Comparison of ENCODE assay signal across 18 cellular contexts in genomic region chr17:39212841-39213480, GRCh38. TPM values are rescaled to one million over a fixed set of nuclear protein-coding genes. Genes with fewer than 3 reads are reported as not detected.
DNase-seq lines count a peak whose midpoint lies in the region; ATAC-seq, FAIRE-seq and TF ChIP-seq lines count a peak whose summit lies in the region.
"Had no signal": no experiment of that assay in that cellular context is flagged by ENCODE, and none has a peak within 500 bp of the region (broad histone marks: within the 10 kb centered on the region; RNA-seq: fewer than 3 reads in every experiment).

No MANE protein-coding gene starts in this region.

- H3K4me1 ChIP-seq in RWPE2 (ENCODE audit: insufficient read depth, poor library complexity, severe bottlenecking) (peaks cover 4% of the 10 kb centered on the region), kidney (ENCODE audit: control insufficient read depth in 1 of 2, insufficient read depth in 1 of 2, low read depth in 1 of 2, low read length in 2 of 2) (peaks cover 0 to 15% of the 10 kb centered on the region in 2 donors), upper lobe of right lung (peaks cover 26% of the 10 kb centered on the region)
- peaks cover 20% of the 10 kb centered on the region for H3K4me1 ChIP-seq in CD8-positive, alpha-beta memory T cell (ENCODE audit: insufficient read depth, low read length)

- no peak for FAIRE-seq in kidney (lab: Jason Lieb, UNC)

- POLR2A ChIA-PET in CD8-positive, alpha-beta memory T cell (lab: Charles Lee): no interaction called here

- no peaks in the 10 kb centered on the region for H3K36me3 Mint-ChIP-seq in CD8-positive, alpha-beta memory T cell
- H3K36me3 Mint-ChIP-seq: stimulated activated memory B cell treated with anti-CD40 and anti-IgM and Interleukin-4, amounts not matched to agents 10 μg/mL and 1 μg/mL and 100 μg/mL, for 72 hours had no signal

- H3K27me3 Mint-ChIP-seq in CD8-positive, alpha-beta memory T cell: peaks cover 2 to 25% of the 10 kb centered on the region in 2 donors

- peak overlapping the region in 3 of 8 donors; percentile 8 to 83 (median 66) for H3K27ac Mint-ChIP-seq in CD8-positive, alpha-beta memory T cell
- H3K27ac Mint-ChIP-seq: stimulated activated memory B cell treated with anti-CD40 and anti-IgM and Interleukin-4, amounts not matched to agents 10 μg/mL and 1 μg/mL and 100 μg/mL, for 72 hours had no signal

- no peak for TF ChIP-seq CTCF in RWPE2 (IDR thresholded peaks at IDR 0.05; ENCODE audit: poor library complexity, severe bottlenecking)
- TF ChIP-seq CTCF in kidney (IDR thresholded peaks at IDR 0.05; ENCODE audit: borderline replicate concordance, extremely low read depth, insufficient read depth): no peak
- no peak for TF ChIP-seq CTCF in upper lobe of right lung (IDR thresholded peaks at IDR 0.05)

- intact Hi-C loops in left cardiac atrium (cut with DNase I) (no loop called here), Right ventricle myocardium inferior (cut with DNase I) (no loop called here), kidney (cut with DNase I) (no loop called here), upper lobe of right lung (cut with DNase I) (no loop called here)

- no peak overlapping the region for H3K9ac ChIP-seq in kidney (ENCODE audit: low read length in 2 of 2)

- no peak for ATAC-seq in left cardiac atrium
- ATAC-seq in Right ventricle myocardium inferior: no peak
- ATAC-seq in RWPE2 (ENCODE audit: low read depth): peak; percentile 22; the same call in 2 of the 3 replicates
- ATAC-seq in upper lobe of right lung: peak; percentile 71
- ATAC-seq: stimulated activated memory B cell treated with anti-CD40 and anti-IgM and Interleukin-4, amounts not matched to agents 10 μg/mL and 1 μg/mL and 100 μg/mL, for 72 hours had no signal

- peaks cover 6 to 28% (median 16%) of the 10 kb centered on the region in 3 donors for H3K4me1 Mint-ChIP-seq in CD8-positive, alpha-beta memory T cell

- H3K36me3 ChIP-seq in RWPE2 (ENCODE audit: low read depth) (no peaks in the 10 kb centered on the region), kidney (ENCODE audit: control insufficient read depth in 1 of 2, insufficient read depth in 2 of 2, low read length in 2 of 2) (no peaks in the 10 kb centered on the region), upper lobe of right lung (no peaks in the 10 kb centered on the region)
- no peaks in the 10 kb centered on the region for H3K36me3 ChIP-seq in CD8-positive, alpha-beta memory T cell (ENCODE audit: insufficient read depth, low read length)
- H3K36me3 ChIP-seq: esophagus muscularis mucosa, ovary had no signal

- peak; percentile 50 for DNase-seq in left cardiac atrium
- DNase-seq in Right ventricle myocardium inferior (ENCODE audit: missing footprints): no peak
- DNase-seq in RWPE2 (ENCODE audit: low spot score): no peak
- DNase-seq in kidney: peak; percentile 83
- peak; percentile 91 for DNase-seq in upper lobe of right lung
- no peak for DNase-seq in CD8-positive, alpha-beta memory T cell
- no peak for DNase-seq in HCEC 1CT
- no peak for DNase-seq in foreskin melanocyte
- DNase-seq: activated gamma-delta T cell treated with Interleukin-2 at 50 U/mL for 16 hours, dermis blood vessel endothelial cell, NCI-H1092 treated with DMSO at 0.1 percent for 48 hours, NCI-H524, ovary had no signal

- peak overlapping the region in 1 of 7 donors; percentile 43 for H3K4me3 Mint-ChIP-seq in CD8-positive, alpha-beta memory T cell
- H3K4me3 Mint-ChIP-seq: stimulated activated memory B cell treated with anti-CD40 and anti-IgM and Interleukin-4, amounts not matched to agents 10 μg/mL and 1 μg/mL and 100 μg/mL, for 72 hours had no signal

- H3K27me3 ChIP-seq in RWPE2 (ENCODE audit: insufficient read depth, poor library complexity, severe bottlenecking) (no peaks in the 10 kb centered on the region), upper lobe of right lung (peaks cover 16% of the 10 kb centered on the region)
- H3K27me3 ChIP-seq in CD8-positive, alpha-beta memory T cell (ENCODE audit: insufficient read depth, low read length, poor library complexity, severe bottlenecking): peaks cover 4% of the 10 kb centered on the region
- H3K27me3 ChIP-seq: ovary had no signal

- H3K9me3 ChIP-seq in RWPE2 (ENCODE audit: severe bottlenecking) (no peaks in the 10 kb centered on the region), kidney (ENCODE audit: control insufficient read depth in 1 of 2, low read length in 2 of 2) (no peaks in the 10 kb centered on the region), upper lobe of right lung (no peaks in the 10 kb centered on the region)
- no peaks in the 10 kb centered on the region for H3K9me3 ChIP-seq in CD8-positive, alpha-beta memory T cell (ENCODE audit: low read length)
- H3K9me3 ChIP-seq: esophagus muscularis mucosa, ovary had no signal

- no peak overlapping the region for H3K27ac ChIP-seq in RWPE2 (ENCODE audit: poor library complexity, severe bottlenecking)
- H3K27ac ChIP-seq in kidney (ENCODE audit: low read depth in 2 of 2, low read length in 2 of 2): no peak overlapping the region
- H3K27ac ChIP-seq in upper lobe of right lung: no peak overlapping the region
- H3K27ac ChIP-seq in CD8-positive, alpha-beta memory T cell (ENCODE audit: low read depth, low read length): no peak overlapping the region
- H3K27ac ChIP-seq: esophagus muscularis mucosa, ovary, VCaP had no signal

- CTCF ChIA-PET in CD8-positive, alpha-beta memory T cell (lab: Charles Lee): interaction anchor here (1.3 to 1.8 kb wide), 2 partner anchors 19 to 31 kb away, joined by 3 to 7 read pairs; no protein-coding TSS in a partner anchor

- H3K9me3 Mint-ChIP-seq in CD8-positive, alpha-beta memory T cell: no peaks in the 10 kb centered on the region
- H3K9me3 Mint-ChIP-seq: stimulated activated memory B cell treated with anti-CD40 and anti-IgM and Interleukin-4, amounts not matched to agents 10 μg/mL and 1 μg/mL and 100 μg/mL, for 72 hours had no signal

- H3K4me3 ChIP-seq in RWPE2 (ENCODE audit: severe bottlenecking) (no peak overlapping the region), kidney (ENCODE audit: low read length in 2 of 2) (no peak overlapping the region), upper lobe of right lung (no peak overlapping the region)
- H3K4me3 ChIP-seq in CD8-positive, alpha-beta memory T cell (ENCODE audit: low read length): no peak overlapping the region
- H3K4me3 ChIP-seq: esophagus muscularis mucosa, ovary had no signal

RNA-seq across cellular contexts. Expression of gene STAC2, which starts 12.8 kb away (rescaled TPM):
- total RNA-seq in left cardiac atrium (1 to 10 TPM; 1.4 to 5.9 TPM), Right ventricle myocardium inferior (2.9 TPM), kidney (15.3 TPM), upper lobe of right lung (0.46 TPM)
- polyA plus RNA-seq in kidney (ENCODE audit: insufficient read depth, low read depth, low replicate concordance): 18.9 TPM
- total RNA-seq in CD8-positive, alpha-beta memory T cell: not detected
- polyA plus RNA-seq in CD8-positive, alpha-beta memory T cell: not detected
- total RNA-seq: kidney epithelial cell, PC-3 had no signal

RNA-seq across cellular contexts. Expression of gene RPL19, which starts 12.9 kb away (rescaled TPM):
- total RNA-seq in left cardiac atrium (1,000 to 10,000 TPM; 1,055 to 1,074 TPM), Right ventricle myocardium inferior (1,018 TPM), kidney (1,460 TPM), upper lobe of right lung (1,449 TPM)
- 2,512 TPM for polyA plus RNA-seq in kidney (ENCODE audit: insufficient read depth, low read depth, low replicate concordance)
- total RNA-seq in CD8-positive, alpha-beta memory T cell: 1,000 to 10,000 TPM; 3,043 to 3,093 TPM
- 2,939 TPM for polyA plus RNA-seq in CD8-positive, alpha-beta memory T cell

RNA-seq across cellular contexts. Expression of gene CACNB1, which starts 15.5 kb away (rescaled TPM):
- total RNA-seq in left cardiac atrium: 1 to 10 TPM; 5.4 to 5.8 TPM
- total RNA-seq in Right ventricle myocardium inferior: 7.4 TPM
- 9.9 TPM for total RNA-seq in kidney
- polyA plus RNA-seq in kidney (ENCODE audit: insufficient read depth, low read depth, low replicate concordance): 1.4 TPM
- 27.5 TPM for total RNA-seq in upper lobe of right lung
- 10 to 100 TPM; 10.6 to 12.3 TPM for total RNA-seq in CD8-positive, alpha-beta memory T cell
- polyA plus RNA-seq in CD8-positive, alpha-beta memory T cell: 2.7 TPM

RNA-seq across cellular contexts. Expression of gene ARL5C, which starts 47.0 kb away (rescaled TPM):
- not detected for total RNA-seq in left cardiac atrium
- not detected for total RNA-seq in Right ventricle myocardium inferior
- total RNA-seq in kidney: not detected
- not detected for polyA plus RNA-seq in kidney (ENCODE audit: insufficient read depth, low read depth, low replicate concordance)
- not detected for total RNA-seq in upper lobe of right lung
- total RNA-seq in CD8-positive, alpha-beta memory T cell: not detected
- not detected for polyA plus RNA-seq in CD8-positive, alpha-beta memory T cell
- total RNA-seq: dermis blood vessel endothelial cell, kidney epithelial cell, ovary, PC-3 had no signal
- polyA plus RNA-seq: ovary had no signal

Comparison
In these comparisons a context has a peak if more than half of its experiments do, and no peak if none do; other contexts are left out.
1. DNase-seq: peak in left cardiac atrium (single experiment), kidney (single experiment) and upper lobe of right lung (single experiment); none in Right ventricle myocardium inferior (single experiment), RWPE2 (single experiment), CD8-positive, alpha-beta memory T cell (0 of 5), HCEC 1CT (single experiment) and foreskin melanocyte (single experiment).
2. ATAC-seq: peak in RWPE2 (single experiment) and upper lobe of right lung (single experiment); none in left cardiac atrium (0 of 2) and Right ventricle myocardium inferior (single experiment).